Comparison of ENCODE assay signal across 25 cellular contexts in the genomic region with DNA sequence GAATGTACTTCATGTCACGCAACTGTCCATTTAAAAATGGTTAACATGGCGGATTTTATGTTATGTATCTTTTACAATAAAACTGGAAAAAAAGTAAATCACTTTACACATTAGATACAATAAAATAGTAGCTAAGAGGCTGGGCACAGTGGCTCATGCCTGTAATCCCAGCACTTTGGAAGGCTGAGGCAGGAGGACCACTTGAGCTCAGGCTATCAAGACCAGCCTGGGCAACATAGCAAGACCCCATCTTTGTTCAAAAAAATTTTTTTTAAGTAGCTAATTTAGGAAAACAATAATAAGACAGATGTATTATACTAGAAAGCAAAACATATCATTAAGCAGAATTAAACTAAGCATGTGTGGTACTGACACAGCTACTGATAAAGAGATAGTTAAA. TPM values are rescaled to one million over a fixed set of nuclear protein-coding genes. Genes with fewer than 3 reads are reported as not detected.
DNase-seq lines count a peak whose midpoint lies in the region; ATAC-seq, FAIRE-seq and TF ChIP-seq lines count a peak whose summit lies in the region.
"Had no signal": no experiment of that assay in that cellular context is flagged by ENCODE, and none has a peak within 500 bp of the region (broad histone marks: within the 10 kb centered on the region; RNA-seq: fewer than 3 reads in every experiment).

No MANE protein-coding gene starts in this region.

- WGBS in HepG2 (ENCODE audit: low lambda C conversion rate) = 97% methylated on average over 2 of the region's 2 CpGs
- WGBS in right lobe of liver (ENCODE audit: insufficient coverage, low coverage, low lambda C conversion rate, missing lambda C conversion rate) = 100% methylated on average over 1 of the region's 2 CpGs
- no CpG with 5 or more reads among the region's 2 CpGs for WGBS in trophoblast cell (ENCODE audit: extremely low coverage, insufficient coverage, insufficient read length)

- H3K36me3 ChIP-seq in HepG2 (replicated peaks in 1 of 2; ENCODE audit: control insufficient read depth in 1 of 2, insufficient read depth in 2 of 2, low read length in 2 of 2) (peaks cover 3 to 20% of the 10 kb centered on the region in 2 experiments), right lobe of liver (peaks cover 0 to 3% (median 0%) of the 10 kb centered on the region in 4 donors), Loucy (ENCODE audit: insufficient read depth, low read length) (peaks cover 87% of the 10 kb centered on the region), trophoblast cell (ENCODE audit: control insufficient read depth in 1 of 2, insufficient read depth in 2 of 2, low read length in 2 of 2) (peaks cover 6% of the 10 kb centered on the region in 2 experiments)

- peaks cover 48% of the 10 kb centered on the region for H3K36me3 Mint-ChIP-seq in dendritic cell treated with granulocyte-macrophage colony-stimulating factor and Interleukin-4, amounts not matched to agents 40 ng/mL and 50 ng/mL, for 4 days (ENCODE audit: low read depth)

- H3K9ac ChIP-seq in HepG2 (ENCODE audit: insufficient read depth, low read depth, low read length) (no peak overlapping the region), Loucy (ENCODE audit: low read depth, low read length, poor library complexity, severe bottlenecking) (peak overlapping the region; percentile 41), trophoblast cell (ENCODE audit: low read length) (no peak overlapping the region)
- H3K9ac ChIP-seq: BLaER1 treated with 17β-estradiol and CSF1 and Interleukin-3, amounts not matched to agents 10 nM and 100 nM had no signal

- no peaks in the 10 kb centered on the region for H3K27me3 ChIP-seq in HepG2 (ENCODE audit: control insufficient read depth in 1 of 2, insufficient read depth in 2 of 2, low read length in 2 of 2)
- H3K27me3 ChIP-seq in right lobe of liver = no peaks in the 10 kb centered on the region
- H3K27me3 ChIP-seq in Loucy (ENCODE audit: insufficient read depth, low read length, poor library complexity, severe bottlenecking) = no peaks in the 10 kb centered on the region
- no peaks in the 10 kb centered on the region for H3K27me3 ChIP-seq in trophoblast cell (ENCODE audit: insufficient read depth, low read length)
- H3K27me3 ChIP-seq: BE2C; BLaER1 treated with 17β-estradiol and CSF1 and Interleukin-3, amounts not matched to agents 10 nM and 100 nM had no signal

- H3K4ac ChIP-seq in trophoblast cell (ENCODE audit: low read depth, low read length) = peak overlapping the region; percentile 94

- no peaks in the 10 kb centered on the region for H3K27me3 Mint-ChIP-seq in dendritic cell treated with granulocyte-macrophage colony-stimulating factor and Interleukin-4, amounts not matched to agents 40 ng/mL and 50 ng/mL, for 4 days
- H3K27me3 Mint-ChIP-seq: CD4-positive, alpha-beta T cell had no signal

- no peak for FAIRE-seq in HepG2 (lab: Jason Lieb, UNC)
- FAIRE-seq: A204.1, G401.6, GM12892, GM19239 had no signal

- H2BK12ac ChIP-seq in trophoblast cell (ENCODE audit: low read length) = no peak overlapping the region

- no peaks in the 10 kb centered on the region for H3K9me2 ChIP-seq in Loucy (replicated peaks; ENCODE audit: low read depth, low read length)

- H3K4me1 Mint-ChIP-seq in dendritic cell treated with granulocyte-macrophage colony-stimulating factor and Interleukin-4, amounts not matched to agents 40 ng/mL and 50 ng/mL, for 4 days (ENCODE audit: low read depth) = peaks cover 37% of the 10 kb centered on the region
- H3K4me1 Mint-ChIP-seq: CD14-positive monocyte had no signal

- no peak overlapping the region for H3K4me3 ChIP-seq in HepG2 (replicated peaks in 1 of 3; ENCODE audit: insufficient read depth in 1 of 3, low read depth in 2 of 3, low read length in 3 of 3)
- H3K4me3 ChIP-seq in right lobe of liver = no peak overlapping the region
- H3K4me3 ChIP-seq in Loucy (ENCODE audit: low read length, poor library complexity, severe bottlenecking) = peak overlapping the region; percentile 66
- no peak overlapping the region for H3K4me3 ChIP-seq in trophoblast cell (ENCODE audit: low read depth, low read length)
- H3K4me3 ChIP-seq: BLaER1 treated with 17β-estradiol and CSF1 and Interleukin-3, amounts not matched to agents 10 nM and 100 nM had no signal

- CTCF ChIA-PET in HepG2 (lab: Yijun Ruan, JAX; ENCODE audit: low intra/inter-chr PET ratio, low total read pairs) = no interaction called here

- TF ChIP-seq RAD21 in HepG2 (CRISPR knock-in tag; IDR thresholded peaks at IDR 0.05) = no peak

- H4K20me1 ChIP-seq in HepG2 (ENCODE audit: insufficient read depth, low read length) (peaks cover 12% of the 10 kb centered on the region; the same call in 1 of the 2 replicates), Loucy (ENCODE audit: insufficient read depth, low read length, poor library complexity, severe bottlenecking) (peaks cover 97% of the 10 kb centered on the region)

- H3K23ac ChIP-seq in trophoblast cell (ENCODE audit: low read length) = no peak overlapping the region

- ATAC-seq in HepG2 = no peak
- no peak for ATAC-seq in right lobe of liver
- ATAC-seq in GM21367 (IDR thresholded peaks at IDR 0.05; ENCODE audit: unreplicated experiment) = no peak

- H3K9me3 ChIP-seq in HepG2 (ENCODE audit: low read length) = no peaks in the 10 kb centered on the region
- H3K9me3 ChIP-seq in right lobe of liver = no peaks in the 10 kb centered on the region
- H3K9me3 ChIP-seq in Loucy (ENCODE audit: insufficient read depth, low read depth, low read length) = no peaks in the 10 kb centered on the region
- no peaks in the 10 kb centered on the region for H3K9me3 ChIP-seq in trophoblast cell (ENCODE audit: insufficient read depth, low read depth, low read length)
- H3K9me3 ChIP-seq: BE2C had no signal

- in situ Hi-C loops in HepG2 (cut with HindIII; ENCODE audit: extremely low pct_ligation_motif_present, low pct_unique_long_range_greater_than_20kb) = no loop called here

- H3K79me2 ChIP-seq in HepG2 (ENCODE audit: insufficient read depth, low read length) = peaks cover 82% of the 10 kb centered on the region
- H3K79me2 ChIP-seq in Loucy (ENCODE audit: insufficient read depth, low read length) = peaks cover 100% of the 10 kb centered on the region
- peaks cover 6% of the 10 kb centered on the region for H3K79me2 ChIP-seq in trophoblast cell (ENCODE audit: control insufficient read depth, insufficient read depth, low read length, poor library complexity)

- TF ChIP-seq POLR2A in HepG2 (IDR thresholded peaks at IDR 0.05; ENCODE audit: insufficient read depth in 1 of 2, low read depth in 2 of 2, low read length in 2 of 2) (no peak), right lobe of liver (IDR thresholded peaks at IDR 0.05) (no peak)

- no peak for TF ChIP-seq EP300 in HepG2 (IDR thresholded peaks at IDR 0.05; ENCODE audit: low read depth in 2 of 2, low read length in 2 of 2)
- TF ChIP-seq EP300 in HepG2 (CRISPR knock-in tag; IDR thresholded peaks at IDR 0.05; ENCODE audit: borderline replicate concordance) = no peak

- no peak overlapping the region for H2BK120ac ChIP-seq in trophoblast cell (ENCODE audit: insufficient read depth, low read length, poor library complexity)

- no TSS peak for BruUV-seq in HepG2 (replicated peaks; lab: Mats Ljungman, UMichigan)

- no peak overlapping the region for H2AK5ac ChIP-seq in trophoblast cell (ENCODE audit: low read length)

- H3K14ac ChIP-seq in trophoblast cell (ENCODE audit: low read length) = no peak overlapping the region

- H3F3A ChIP-seq in Loucy (ENCODE audit: low read depth) = peaks cover 14% of the 10 kb centered on the region; the same call in 1 of the 2 replicates

- H4K8ac ChIP-seq in trophoblast cell (ENCODE audit: low read depth, low read length) = no peak overlapping the region

- H3K18ac ChIP-seq in trophoblast cell (ENCODE audit: low read length) = no peak overlapping the region

- no peaks in the 10 kb centered on the region for H3K79me1 ChIP-seq in trophoblast cell (ENCODE audit: low read length)

- H2BK5ac ChIP-seq in trophoblast cell (ENCODE audit: low read depth, low read length, poor library complexity) = no peak overlapping the region

- H4K12ac ChIP-seq in trophoblast cell (ENCODE audit: low read depth, low read length) = no peak overlapping the region

- H3K27ac ChIP-seq in HepG2 (ENCODE audit: extremely low read length, insufficient read depth, low read length) = no peak overlapping the region
- no peak overlapping the region for H3K27ac ChIP-seq in right lobe of liver
- H3K27ac ChIP-seq in trophoblast cell (ENCODE audit: low read depth, low read length) = no peak overlapping the region
- H3K27ac ChIP-seq: 22Rv1; BLaER1 treated with 17β-estradiol and CSF1 and Interleukin-3, amounts not matched to agents 10 nM and 100 nM had no signal

- H3K4me1 ChIP-seq in HepG2 (ENCODE audit: insufficient read depth, low read length) (peaks cover 24% of the 10 kb centered on the region), right lobe of liver (peaks cover 0 to 21% (median 5%) of the 10 kb centered on the region in 4 donors), Loucy (ENCODE audit: insufficient read depth, low read length, poor library complexity, severe bottlenecking) (peaks cover 64% of the 10 kb centered on the region), trophoblast cell (ENCODE audit: control insufficient read depth in 1 of 2, insufficient read depth in 2 of 2, low read length in 2 of 2) (no peaks in the 10 kb centered on the region)
- H3K4me1 ChIP-seq: BE2C had no signal

- TF ChIP-seq CTCF in HepG2 (CRISPR knock-in tag; IDR thresholded peaks at IDR 0.05) = no peak
- no peak for TF ChIP-seq CTCF in right lobe of liver (IDR thresholded peaks at IDR 0.05)
- TF ChIP-seq CTCF in Loucy (conservative IDR thresholded peaks at IDR 0.05; ENCODE audit: low read length) = no peak

- H2AFZ ChIP-seq in HepG2 (ENCODE audit: low read length) = no peak overlapping the region
- no peak overlapping the region for H2AFZ ChIP-seq in Loucy (ENCODE audit: low read length)
- no peak overlapping the region for H2AFZ ChIP-seq in trophoblast cell (ENCODE audit: insufficient read depth, low read length, poor library complexity)

- no peaks in the 10 kb centered on the region for H3K9me3 Mint-ChIP-seq in dendritic cell treated with granulocyte-macrophage colony-stimulating factor and Interleukin-4, amounts not matched to agents 40 ng/mL and 50 ng/mL, for 4 days
- H3K9me3 Mint-ChIP-seq: CD4-positive, alpha-beta T cell; CD8-positive, alpha-beta memory T cell had no signal

- DNase-seq in HepG2 (ENCODE audit: low spot score) (no peak), right lobe of liver (no peak), trophoblast cell (no peak), NCI-H146 (lab: John Stamatoyannopoulos, UW) (no peak)
- no peak for DNase-seq in activated naive CD4-positive, alpha-beta T cell (lab: John Stamatoyannopoulos, UW)
- DNase-seq: AML-193; BE2C; CD4-positive, alpha-beta T cell; CD8-positive, alpha-beta memory T cell; DMS53; DND-41; GOT3; H7; HCEC 1CT had no signal

- H3K27ac Mint-ChIP-seq in dendritic cell treated with granulocyte-macrophage colony-stimulating factor and Interleukin-4, amounts not matched to agents 40 ng/mL and 50 ng/mL, for 4 days = peak overlapping the region; percentile 78
- H3K27ac Mint-ChIP-seq: CD4-positive, alpha-beta T cell had no signal

- intact Hi-C loops in HepG2 (cut with micrococcal nuclease; ENCODE audit: unreplicated experiment) (no loop called here), right lobe of liver (cut with DNase I) (no loop called here)
- intact Hi-C loops in dendritic cell treated with granulocyte-macrophage colony-stimulating factor and Interleukin-4, amounts not matched to agents 40 ng/mL and 50 ng/mL, for 4 days (cut with micrococcal nuclease) = no loop called here

- POLR2A ChIA-PET in HepG2 (lab: Yijun Ruan, JAX) = no interaction called here

- H4K91ac ChIP-seq in trophoblast cell (ENCODE audit: low read depth, low read length) = no peak overlapping the region

- H3K4me3 Mint-ChIP-seq in dendritic cell treated with granulocyte-macrophage colony-stimulating factor and Interleukin-4, amounts not matched to agents 40 ng/mL and 50 ng/mL, for 4 days = no peak overlapping the region
- H3K4me3 Mint-ChIP-seq: CD14-positive monocyte; CD4-positive, alpha-beta T cell had no signal

- H3K4me2 ChIP-seq in HepG2 (ENCODE audit: low read depth, low read length) (no peak overlapping the region), Loucy (ENCODE audit: low read depth, low read length, poor library complexity, severe bottlenecking) (peak overlapping the region; percentile 95), trophoblast cell (ENCODE audit: low read length) (no peak overlapping the region)
- H3K4me2 ChIP-seq: BLaER1 treated with 17β-estradiol and CSF1 and Interleukin-3, amounts not matched to agents 10 nM and 100 nM had no signal

RNA-seq across cellular contexts. Expression of gene RNF168, which starts 11.5 kb away (rescaled TPM):
- total RNA-seq in HepG2 (2016; rRNA removed; fragmentation: Illumina TruSeq; extraction: Trizol) (22.9 and 28.8 TPM in 2 replicates), right lobe of liver (10 to 100 TPM in 3 of 6 experiments, 1 to 10 TPM in 3; 7.5 to 14.2 (median 11.4) TPM)
- total RNA-seq in HepG2 (2016; cell fraction: cytosol; rRNA removed; fragmentation: Illumina TruSeq; extraction: Trizol; ENCODE audit: low read depth) = 4.0 and 5.2 TPM in 2 replicates
- total RNA-seq in HepG2 (2016; cell fraction: insoluble cytoplasmic fraction; rRNA removed; fragmentation: Illumina TruSeq; extraction: Trizol) = 22.6 and 28.8 TPM in 2 replicates
- total RNA-seq in HepG2 (2016; cell fraction: membrane; rRNA removed; fragmentation: Illumina TruSeq; extraction: Trizol) = 13.4 and 14.6 TPM in 2 replicates
- 13.2 and 15.2 TPM in 2 replicates for total RNA-seq in HepG2 (2016; cell fraction: nucleus; rRNA removed; fragmentation: Illumina TruSeq; extraction: Trizol)
- polyA plus RNA-seq in HepG2 (2011; rRNA removed) = 3.4 and 3.7 TPM in 2 replicates
- polyA plus RNA-seq in HepG2 (2011; cell fraction: cytosol; rRNA removed) = 2.5 and 3.1 TPM in 2 replicates
- polyA plus RNA-seq in HepG2 (2011; cell fraction: nucleus; rRNA removed) = 3.2 and 4.2 TPM in 2 replicates
- polyA plus RNA-seq in HepG2 (2012) = 7.6 TPM in 2 replicates
- 1.6 and 2.0 TPM in 2 replicates for polyA plus RNA-seq in HepG2 (2016; cell fraction: cytosol; fragmentation: Illumina TruSeq; extraction: Trizol; ENCODE audit: low read depth)
- 14.1 and 14.6 TPM in 2 replicates for polyA plus RNA-seq in HepG2 (2016; cell fraction: insoluble cytoplasmic fraction; fragmentation: Illumina TruSeq; extraction: Trizol; ENCODE audit: low read depth)
- polyA plus RNA-seq in HepG2 (2016; cell fraction: membrane; fragmentation: Illumina TruSeq; extraction: Trizol; ENCODE audit: low read depth) = 3.8 and 3.9 TPM in 2 replicates
- polyA plus RNA-seq in HepG2 (2016; cell fraction: nucleus; fragmentation: Illumina TruSeq; extraction: Trizol; ENCODE audit: insufficient read depth, low read depth) = 15.7 and 16.0 TPM in 2 replicates
- polyA minus RNA-seq in HepG2 (2011; rRNA and poly(A)+ RNA removed; ENCODE audit: low replicate concordance) = 15.5 and 55.3 TPM in 2 replicates
- 12.5 and 16.7 TPM in 2 replicates for polyA minus RNA-seq in HepG2 (2011; cell fraction: cytosol; rRNA and poly(A)+ RNA removed)
- 9.0 and 12.3 TPM in 2 replicates for polyA minus RNA-seq in HepG2 (2011; cell fraction: nucleus; rRNA and poly(A)+ RNA removed)
- 16.5 and 17.0 TPM in 2 replicates for polyA plus RNA-seq in trophoblast cell (2013)

RNA-seq across cellular contexts. Expression of gene SMCO1, which starts 23.1 kb away (rescaled TPM):
- total RNA-seq in HepG2 (2016; rRNA removed; fragmentation: Illumina TruSeq; extraction: Trizol) (not detected in 2 replicates), right lobe of liver (not detected)
- not detected in 2 replicates for total RNA-seq in HepG2 (2016; cell fraction: cytosol; rRNA removed; fragmentation: Illumina TruSeq; extraction: Trizol; ENCODE audit: low read depth)
- total RNA-seq in HepG2 (2016; cell fraction: insoluble cytoplasmic fraction; rRNA removed; fragmentation: Illumina TruSeq; extraction: Trizol) = not detected in 2 replicates
- total RNA-seq in HepG2 (2016; cell fraction: membrane; rRNA removed; fragmentation: Illumina TruSeq; extraction: Trizol) = not detected in 2 replicates
- not detected in 2 replicates for total RNA-seq in HepG2 (2016; cell fraction: nucleus; rRNA removed; fragmentation: Illumina TruSeq; extraction: Trizol)
- not detected in 2 replicates for polyA plus RNA-seq in HepG2 (2011; rRNA removed)
- polyA plus RNA-seq in HepG2 (2011; cell fraction: cytosol; rRNA removed) = not detected in 2 replicates
- polyA plus RNA-seq in HepG2 (2011; cell fraction: nucleus; rRNA removed) = not detected in 2 replicates
- polyA plus RNA-seq in HepG2 (2012) = not detected in 2 replicates
- polyA plus RNA-seq in HepG2 (2016; cell fraction: cytosol; fragmentation: Illumina TruSeq; extraction: Trizol; ENCODE audit: low read depth) = not detected in 2 replicates
- not detected in 2 replicates for polyA plus RNA-seq in HepG2 (2016; cell fraction: insoluble cytoplasmic fraction; fragmentation: Illumina TruSeq; extraction: Trizol; ENCODE audit: low read depth)
- not detected in 2 replicates for polyA plus RNA-seq in HepG2 (2016; cell fraction: membrane; fragmentation: Illumina TruSeq; extraction: Trizol; ENCODE audit: low read depth)
- not detected in 2 replicates for polyA plus RNA-seq in HepG2 (2016; cell fraction: nucleus; fragmentation: Illumina TruSeq; extraction: Trizol; ENCODE audit: insufficient read depth, low read depth)
- not detected in 2 replicates for polyA minus RNA-seq in HepG2 (2011; rRNA and poly(A)+ RNA removed; ENCODE audit: low replicate concordance)
- polyA minus RNA-seq in HepG2 (2011; cell fraction: cytosol; rRNA and poly(A)+ RNA removed) = not detected in 2 replicates
- not detected in 2 replicates for polyA minus RNA-seq in HepG2 (2011; cell fraction: nucleus; rRNA and poly(A)+ RNA removed)
- polyA plus RNA-seq in trophoblast cell (2013) = not detected in 2 replicates
- total RNA-seq: CD4-positive, alpha-beta T cell; CD8-positive, alpha-beta memory T cell; H7 had no signal
- polyA plus RNA-seq: AG04450; CD14-positive monocyte; CD8-positive, alpha-beta memory T cell had no signal

RNA-seq across cellular contexts. Expression of gene UBXN7, which starts 59.9 kb away (rescaled TPM):
- total RNA-seq in HepG2 (2016; rRNA removed; fragmentation: Illumina TruSeq; extraction: Trizol) (12.5 and 21.5 TPM in 2 replicates), right lobe of liver (10 to 100 TPM in 4 of 6 experiments, 1 to 10 TPM in 2; 4.9 to 22.3 (median 19.1) TPM)
- 7.9 and 8.5 TPM in 2 replicates for total RNA-seq in HepG2 (2016; cell fraction: cytosol; rRNA removed; fragmentation: Illumina TruSeq; extraction: Trizol; ENCODE audit: low read depth)
- total RNA-seq in HepG2 (2016; cell fraction: insoluble cytoplasmic fraction; rRNA removed; fragmentation: Illumina TruSeq; extraction: Trizol) = 12.0 and 17.6 TPM in 2 replicates
- total RNA-seq in HepG2 (2016; cell fraction: membrane; rRNA removed; fragmentation: Illumina TruSeq; extraction: Trizol) = 4.6 and 6.2 TPM in 2 replicates
- 11.4 and 12.5 TPM in 2 replicates for total RNA-seq in HepG2 (2016; cell fraction: nucleus; rRNA removed; fragmentation: Illumina TruSeq; extraction: Trizol)
- polyA plus RNA-seq in HepG2 (2011; rRNA removed) = 11.6 and 15.9 TPM in 2 replicates
- 8.8 and 13.7 TPM in 2 replicates for polyA plus RNA-seq in HepG2 (2011; cell fraction: cytosol; rRNA removed)
- polyA plus RNA-seq in HepG2 (2011; cell fraction: nucleus; rRNA removed) = 9.3 and 13.8 TPM in 2 replicates
- polyA plus RNA-seq in HepG2 (2012) = 16.8 and 19.2 TPM in 2 replicates
- polyA plus RNA-seq in HepG2 (2016; cell fraction: cytosol; fragmentation: Illumina TruSeq; extraction: Trizol; ENCODE audit: low read depth) = 0.50 and 0.54 TPM in 2 replicates
- polyA plus RNA-seq in HepG2 (2016; cell fraction: insoluble cytoplasmic fraction; fragmentation: Illumina TruSeq; extraction: Trizol; ENCODE audit: low read depth) = 11.0 and 11.2 TPM in 2 replicates
- polyA plus RNA-seq in HepG2 (2016; cell fraction: membrane; fragmentation: Illumina TruSeq; extraction: Trizol; ENCODE audit: low read depth) = 1.5 and 1.6 TPM in 2 replicates
- 12.3 and 12.4 TPM in 2 replicates for polyA plus RNA-seq in HepG2 (2016; cell fraction: nucleus; fragmentation: Illumina TruSeq; extraction: Trizol; ENCODE audit: insufficient read depth, low read depth)
- polyA minus RNA-seq in HepG2 (2011; rRNA and poly(A)+ RNA removed; ENCODE audit: low replicate concordance) = 16.5 and 28.7 TPM in 2 replicates
- polyA minus RNA-seq in HepG2 (2011; cell fraction: cytosol; rRNA and poly(A)+ RNA removed) = 15.9 and 19.5 TPM in 2 replicates
- 26.9 and 28.8 TPM in 2 replicates for polyA minus RNA-seq in HepG2 (2011; cell fraction: nucleus; rRNA and poly(A)+ RNA removed)
- polyA plus RNA-seq in trophoblast cell (2013) = 26.6 and 30.5 TPM in 2 replicates
